In genomic region chr3:62462790-62463186, GRCh38 we compare ENCODE assay signal across 8 cellular contexts.
"Had no signal": no experiment of that assay in that cellular context is flagged by ENCODE, and none has a peak within 500 bp of the region (broad histone marks: within the 10 kb centered on the region; RNA-seq: fewer than 3 reads in every experiment).

No MANE protein-coding gene starts in this region.

- FAIRE-seq: G401.6, GM12878, GM12891, GM12892, GM18507, GM19239 had no signal

- ATAC-seq: GM12878 had no signal

- H3K4me3 ChIP-seq: GM12878 had no signal

- DNase-seq: GDM1, GF-D8 had no signal
